Comparison of ENCODE assay signal across 27 cellular contexts in the genomic region with DNA sequence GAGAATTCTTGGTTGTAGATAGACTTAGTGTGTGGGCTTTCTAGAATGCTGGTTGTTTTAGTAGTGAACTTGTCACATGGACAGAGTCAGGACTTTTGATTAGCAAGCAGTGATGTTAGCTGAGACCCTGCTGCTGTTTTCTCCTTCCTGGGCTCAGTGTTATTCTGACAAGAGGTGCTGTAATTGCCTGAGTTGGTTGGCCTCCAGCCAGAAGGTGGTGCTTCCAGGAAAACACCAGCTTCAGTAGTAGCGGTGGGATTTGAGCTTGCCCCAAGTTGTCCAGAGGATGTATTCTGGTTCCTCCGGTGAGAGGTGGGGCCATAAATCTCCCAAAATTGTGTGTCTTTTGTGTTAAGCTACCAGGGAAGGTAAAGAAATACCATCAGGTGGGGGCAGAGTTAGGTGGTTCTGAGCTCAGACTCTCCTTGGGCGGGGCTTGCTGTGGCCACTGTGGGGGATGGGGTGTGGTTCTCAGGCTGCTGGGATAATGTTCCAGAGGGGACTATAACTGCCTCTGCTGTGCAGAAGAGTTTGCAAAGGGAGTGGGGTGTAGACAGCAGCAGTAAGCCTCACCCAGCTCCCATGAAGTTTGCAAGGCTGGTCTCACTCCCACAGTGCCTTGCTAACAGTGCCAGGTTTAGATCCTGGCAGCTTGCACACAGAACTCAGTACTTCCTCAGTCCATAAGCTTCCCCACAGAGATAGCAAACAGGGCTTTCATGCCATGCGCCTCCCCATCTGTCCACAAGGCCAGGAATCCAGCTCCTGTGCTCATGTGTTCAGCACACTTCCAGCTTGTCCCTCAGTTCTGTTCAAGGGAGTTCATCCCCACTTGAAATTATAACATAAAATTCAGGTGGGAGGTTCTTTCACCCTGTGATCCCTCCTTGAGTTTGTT.
DNase-seq lines count a peak whose midpoint lies in the region; TF ChIP-seq lines count a peak whose summit lies in the region.
"Had no signal": no experiment of that assay in that cellular context is flagged by ENCODE, and none has a peak within 500 bp of the region (broad histone marks: within the 10 kb centered on the region; RNA-seq: fewer than 3 reads in every experiment).

No MANE protein-coding gene starts in this region.

- H3K79me2 ChIP-seq in trophoblast cell (ENCODE audit: control insufficient read depth, insufficient read depth, low read length, poor library complexity) = no peaks in the 10 kb centered on the region

- no peak for TF ChIP-seq CTCF in HEK293 (tag by site-specific recombination; IDR thresholded peaks at IDR 0.05)
- no peak for TF ChIP-seq CTCF in mesothelial cell of epicardium (IDR thresholded peaks at IDR 0.05; ENCODE audit: unreplicated experiment)

- no peak overlapping the region for H2BK12ac ChIP-seq in trophoblast cell (ENCODE audit: low read length)

- no peak overlapping the region for H3K27ac ChIP-seq in HEK293 (ENCODE audit: extremely low read depth, low read depth, low read length)
- no peak overlapping the region for H3K27ac ChIP-seq in trophoblast cell (ENCODE audit: low read depth, low read length)
- H3K27ac ChIP-seq: 22Rv1, left lung, ovary, SJCRH30, stomach, tibial nerve had no signal

- POLR2A ChIA-PET in HEK293 (lab: Yijun Ruan, JAX) = no interaction called here

- no peak overlapping the region for H4K8ac ChIP-seq in trophoblast cell (ENCODE audit: low read depth, low read length)

- no peaks in the 10 kb centered on the region for H3K27me3 Mint-ChIP-seq in mesothelial cell of epicardium (ENCODE audit: low read depth)
- H3K27me3 Mint-ChIP-seq: activated CD4-positive, alpha-beta T cell treated with anti-CD3 and anti-CD28 coated beads, Interleukin-2, amount 10 ng/mL, durations not matched to agents 24 days and 14 days; IgD-negative memory B cell had no signal

- peak overlapping the region; percentile 31 for H3K27ac Mint-ChIP-seq in mesothelial cell of epicardium
- H3K27ac Mint-ChIP-seq: activated CD4-positive, alpha-beta T cell treated with anti-CD3 and anti-CD28 coated beads, Interleukin-2, amount 10 ng/mL, durations not matched to agents 24 days and 14 days; activated naive CD4-positive, alpha-beta T cell treated with anti-CD3 and anti-CD28 coated beads, Interleukin-2, amount 50 U/mL, for 72 hours; CD8-positive, alpha-beta T cell; IgD-negative memory B cell; natural killer cell had no signal

- no peak overlapping the region for H3K4ac ChIP-seq in trophoblast cell (ENCODE audit: low read depth, low read length)

- H3K4me3 Mint-ChIP-seq in mesothelial cell of epicardium = no peak overlapping the region
- H3K4me3 Mint-ChIP-seq: activated CD4-positive, alpha-beta T cell treated with anti-CD3 and anti-CD28 coated beads, Interleukin-2, amount 10 ng/mL, durations not matched to agents 24 days and 14 days; CD8-positive, alpha-beta T cell; IgD-negative memory B cell; natural killer cell had no signal

- H3K14ac ChIP-seq in trophoblast cell (ENCODE audit: low read length) = no peak overlapping the region

- H3K9ac ChIP-seq in trophoblast cell (ENCODE audit: low read length) = no peak overlapping the region

- no peak overlapping the region for H2BK5ac ChIP-seq in trophoblast cell (ENCODE audit: low read depth, low read length, poor library complexity)

- H3K36me3 Mint-ChIP-seq in mesothelial cell of epicardium = no peaks in the 10 kb centered on the region
- H3K36me3 Mint-ChIP-seq: activated naive CD4-positive, alpha-beta T cell treated with anti-CD3 and anti-CD28 coated beads, Interleukin-2, amount 50 U/mL, for 72 hours; CD8-positive, alpha-beta T cell; IgD-negative memory B cell; natural killer cell had no signal

- H2BK120ac ChIP-seq in trophoblast cell (ENCODE audit: insufficient read depth, low read length, poor library complexity) = no peak overlapping the region

- H3K27me3 ChIP-seq in trophoblast cell (ENCODE audit: insufficient read depth, low read length) = no peaks in the 10 kb centered on the region
- H3K27me3 ChIP-seq: left lung, ovary, SJCRH30, stomach, tibial nerve had no signal

- H3K4me3 ChIP-seq in HEK293 (ENCODE audit: low read depth, low read length) (no peak overlapping the region), trophoblast cell (ENCODE audit: low read depth, low read length) (no peak overlapping the region)
- H3K4me3 ChIP-seq: left lung, ovary, SJCRH30, stomach, tibial nerve had no signal

- no peak overlapping the region for H4K12ac ChIP-seq in trophoblast cell (ENCODE audit: low read depth, low read length)

- H3K4me1 ChIP-seq in HEK293 (ENCODE audit: control insufficient read depth, insufficient read depth, low read length) (no peaks in the 10 kb centered on the region), trophoblast cell (ENCODE audit: control insufficient read depth in 1 of 2, insufficient read depth in 2 of 2, low read length in 2 of 2) (no peaks in the 10 kb centered on the region)
- H3K4me1 ChIP-seq: left lung, SJCRH30, stomach, tibial nerve had no signal

- H3K23ac ChIP-seq in trophoblast cell (ENCODE audit: low read length) = no peak overlapping the region

- CTCF ChIA-PET in HEK293 (lab: Yijun Ruan, JAX) = no interaction called here

- DNase-seq in DMS53 (lab: John Stamatoyannopoulos, UW) (peak; percentile 25), DMS53 treated with DMSO at 0.1 percent for 48 hours (lab: John Stamatoyannopoulos, UW; ENCODE audit: unreplicated experiment) (no peak), OCI-M1 (lab: John Stamatoyannopoulos, UW) (peak; percentile 15), mesothelial cell of epicardium (ENCODE audit: low spot score in 2 of 2, unreplicated experiment in 2 of 2) (no peak), trophoblast cell (no peak), cerebellar nuclear complex (lab: John Stamatoyannopoulos, UW) (no peak)
- DNase-seq in activated CD4-positive, alpha-beta T cell treated with anti-CD3 and anti-CD28 coated beads, Interleukin-2, amount 50 U/mL, for 48 hours = no peak
- DNase-seq: activated CD4-positive, alpha-beta T cell treated with anti-CD3 and anti-CD28 coated beads, Interleukin-2, amount 10 ng/mL, durations not matched to agents 24 days and 14 days; aorta; caudate nucleus; CD8-positive, alpha-beta T cell; DMS79 treated with DMSO at 0.1 percent for 48 hours; head of caudate nucleus; left lung; natural killer cell; NCI-H1694; NCI-H2227 treated with DMSO at 0.1 percent for 48 hours; ovary; stimulated activated CD4-positive, alpha-beta T cell treated with anti-CD3 and anti-CD28 coated beads, Interleukin-15, amount 100 ng/mL, for 24 hours; stomach; T-helper 1 cell had no signal

- no peak overlapping the region for H3K18ac ChIP-seq in trophoblast cell (ENCODE audit: low read length)

- H3K4me2 ChIP-seq in trophoblast cell (ENCODE audit: low read length) = no peak overlapping the region

- no peak overlapping the region for H4K91ac ChIP-seq in trophoblast cell (ENCODE audit: low read depth, low read length)

- H2AFZ ChIP-seq in trophoblast cell (ENCODE audit: insufficient read depth, low read length, poor library complexity) = no peak overlapping the region

- H3K4me1 Mint-ChIP-seq in mesothelial cell of epicardium = peaks cover 6% of the 10 kb centered on the region
- H3K4me1 Mint-ChIP-seq: activated CD4-positive, alpha-beta T cell treated with anti-CD3 and anti-CD28 coated beads, Interleukin-2, amount 10 ng/mL, durations not matched to agents 24 days and 14 days; IgD-negative memory B cell; natural killer cell had no signal

- no peaks in the 10 kb centered on the region for H3K36me3 ChIP-seq in HEK293 (ENCODE audit: control insufficient read depth in 2 of 2, insufficient read depth in 1 of 2, low read length in 2 of 2)
- no peaks in the 10 kb centered on the region for H3K36me3 ChIP-seq in trophoblast cell (ENCODE audit: control insufficient read depth in 1 of 2, insufficient read depth in 2 of 2, low read length in 2 of 2)
- H3K36me3 ChIP-seq: left lung, ovary, SJCRH30, stomach, tibial nerve had no signal

- H3K9me3 ChIP-seq in HEK293 (ENCODE audit: control insufficient read depth, insufficient read depth, low read depth, low read length) = no peaks in the 10 kb centered on the region
- peaks cover 3% of the 10 kb centered on the region for H3K9me3 ChIP-seq in trophoblast cell (ENCODE audit: insufficient read depth, low read depth, low read length)
- H3K9me3 ChIP-seq: ovary, SJCRH30 had no signal

- peaks cover 38% of the 10 kb centered on the region for H3K9me3 Mint-ChIP-seq in mesothelial cell of epicardium
- H3K9me3 Mint-ChIP-seq: activated CD4-positive, alpha-beta T cell treated with anti-CD3 and anti-CD28 coated beads, Interleukin-2, amount 10 ng/mL, durations not matched to agents 24 days and 14 days had no signal

- no CpG with 5 or more reads among the region's 4 CpGs for WGBS in trophoblast cell (ENCODE audit: extremely low coverage, insufficient coverage, insufficient read length)

- no peaks in the 10 kb centered on the region for H3K79me1 ChIP-seq in trophoblast cell (ENCODE audit: low read length)

- H2AK5ac ChIP-seq in trophoblast cell (ENCODE audit: low read length) = no peak overlapping the region

TF ChIP-seq in HEK293, 187 proteins besides CTCF, POLR2A, EP300 and RAD21 (continues in another document):
- TF ChIP-seq ZNF571 (tag by site-specific recombination; IDR thresholded peaks at IDR 0.05) (no peak), MEIS1 (CRISPR knock-in tag; IDR thresholded peaks at IDR 0.05; ENCODE audit: borderline replicate concordance) (no peak), KLF1 (tag by site-specific recombination; IDR thresholded peaks at IDR 0.05) (no peak), ZNF146 (tag by site-specific recombination; IDR thresholded peaks at IDR 0.05) (no peak), ZSCAN30 (tag by site-specific recombination; IDR thresholded peaks at IDR 0.05) (no peak), ZNF202 (tag by site-specific recombination; IDR thresholded peaks at IDR 0.05; ENCODE audit: borderline replicate concordance) (no peak), ZNF654 (tag by site-specific recombination; IDR thresholded peaks at IDR 0.05; ENCODE audit: low read depth) (no peak), ZNF266 (tag by site-specific recombination; IDR thresholded peaks at IDR 0.05; ENCODE audit: low read depth) (no peak), ZFP37 (tag by site-specific recombination; IDR thresholded peaks at IDR 0.05) (no peak), ZNF19 (tag by site-specific recombination; IDR thresholded peaks at IDR 0.05; ENCODE audit: low read depth) (no peak), TRIM28 (IDR thresholded peaks at IDR 0.05; ENCODE audit: borderline replicate concordance, low read length) (0 out of 2 replicates have a peak, but pooled peaks have one; percentile 28)
- TF ChIP-seq, protein P1, sequence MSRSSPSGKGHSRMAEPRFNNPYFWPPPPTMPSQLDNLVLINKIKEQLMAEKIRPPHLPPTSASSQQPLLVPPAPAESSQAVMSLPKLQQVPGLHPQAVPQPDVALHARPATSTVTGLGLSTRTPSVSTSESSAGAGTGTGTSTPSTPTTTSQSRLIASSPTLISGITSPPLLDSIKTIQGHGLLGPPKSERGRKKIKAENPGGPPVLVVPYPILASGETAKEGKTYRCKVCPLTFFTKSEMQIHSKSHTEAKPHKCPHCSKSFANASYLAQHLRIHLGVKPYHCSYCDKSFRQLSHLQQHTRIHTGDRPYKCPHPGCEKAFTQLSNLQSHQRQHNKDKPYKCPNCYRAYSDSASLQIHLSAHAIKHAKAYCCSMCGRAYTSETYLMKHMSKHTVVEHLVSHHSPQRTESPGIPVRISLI (tag by site-specific recombination; IDR thresholded peaks at IDR 0.05) = no peak

Comparison
In these comparisons a context has a peak if more than half of its experiments do, and no peak if none do; other contexts are left out.
1. DNase-seq: peak in DMS53 (single experiment) and OCI-M1 (single experiment); none in DMS53 treated with DMSO at 0.1 percent for 48 hours (single experiment), mesothelial cell of epicardium (0 of 2), activated CD4-positive, alpha-beta T cell treated with anti-CD3 and anti-CD28 coated beads, Interleukin-2, amount 50 U/mL, for 48 hours (0 of 2), trophoblast cell (0 of 2) and cerebellar nuclear complex (0 of 2).